Comparison of ENCODE assay signal across 25 cellular contexts in genomic region chr3:128499724-128500275, GRCh38. TPM values are rescaled to one million over a fixed set of nuclear protein-coding genes. Genes with fewer than 3 reads are reported as not detected.
DNase-seq lines count a peak whose midpoint lies in the region; ATAC-seq and TF ChIP-seq lines count a peak whose summit lies in the region.
"Had no signal": no experiment of that assay in that cellular context is flagged by ENCODE, and none has a peak within 500 bp of the region (broad histone marks: within the 10 kb centered on the region; RNA-seq: fewer than 3 reads in every experiment).

No MANE protein-coding gene starts in this region.

- no peak for TF ChIP-seq POLR2A in gastrocnemius medialis (IDR thresholded peaks at IDR 0.05)

- H3K36me3 Mint-ChIP-seq in progenitor cell of endocrine pancreas (ENCODE audit: insufficient read depth) = no peaks in the 10 kb centered on the region
- H3K36me3 Mint-ChIP-seq: activated CD4-positive, alpha-beta memory T cell treated with anti-CD3 and anti-CD28 coated beads for 36 hours; brain; T-cell had no signal

- DNase-seq in activated CD8-positive, alpha-beta memory T cell treated with anti-CD3 and anti-CD28 coated beads, Interleukin-2, amount 50 U/mL, for 48 hours = peak; percentile 33
- DNase-seq in activated CD8-positive, alpha-beta memory T cell treated with anti-CD3 and anti-CD28 coated beads, Interleukin-2, amount 50 U/mL, for 4 hours = no peak
- DNase-seq in RKO (ENCODE audit: low spot score) = peak; percentile 20
- peak; percentile 21 for DNase-seq in ecto neural progenitor cell (ENCODE audit: low spot score)
- DNase-seq in progenitor cell of endocrine pancreas (ENCODE audit: low spot score, unreplicated experiment) = no peak
- no peak for DNase-seq in stimulated activated naive CD8-positive, alpha-beta T cell treated with anti-CD3 and anti-CD28 coated beads, Interleukin-15, Interleukin-2, amounts not matched to agents 100 U/mL and 50 U/mL, for 24 hours
- no peak for DNase-seq in COR-L47 (lab: John Stamatoyannopoulos, UW)
- DNase-seq in gastrocnemius medialis = no peak
- DNase-seq: activated CD4-positive, alpha-beta memory T cell treated with anti-CD3 and anti-CD28 coated beads for 36 hours; activated effector memory CD4-positive, alpha-beta T cell treated with anti-CD3 and anti-CD28 coated beads, Interleukin-2, amount 50 U/mL, for 16 hours; activated naive CD8-positive, alpha-beta T cell treated with anti-CD3 and anti-CD28 coated beads, Interleukin-2, amount 50 U/mL, for 24 hours; DMS53; kidney; NCI-H1105 treated with DMSO at 0.1 percent for 48 hours; nucleus accumbens; SJCRH30; small intestine; T-cell had no signal

- H3K27me3 ChIP-seq in gastrocnemius medialis = peaks cover 48 to 51% (median 51%) of the 10 kb centered on the region in 3 donors

- ATAC-seq in stimulated activated naive CD8-positive, alpha-beta T cell treated with anti-CD3 and anti-CD28 coated beads, Interleukin-15, Interleukin-2, amounts not matched to agents 100 U/mL and 50 U/mL, for 24 hours = no peak
- no peak for ATAC-seq in gastrocnemius medialis
- ATAC-seq: activated CD4-positive, CD25-positive, alpha-beta regulatory T cell treated with anti-CD3 and anti-CD28 coated beads, Interleukin-2, amount 50 U/mL, for 24 hours; activated naive CD8-positive, alpha-beta T cell treated with anti-CD3 and anti-CD28 coated beads, Interleukin-2, amount 50 U/mL, for 24 hours; T-cell had no signal

- TF ChIP-seq CTCF in progenitor cell of endocrine pancreas (IDR thresholded peaks at IDR 0.05; ENCODE audit: unreplicated experiment) (no peak), gastrocnemius medialis (IDR thresholded peaks at IDR 0.05 in 4 of 5, conservative IDR thresholded peaks at IDR 0.05 in 1 of 5) (no peak)

- H3K4me3 ChIP-seq in gastrocnemius medialis = no peak overlapping the region
- H3K4me3 ChIP-seq: esophagus muscularis mucosa, SJCRH30 had no signal

- peaks cover 4 to 10% of the 10 kb centered on the region in 2 donors for H3K4me1 ChIP-seq in gastrocnemius medialis
- H3K4me1 ChIP-seq: SJCRH30 had no signal

- no peaks in the 10 kb centered on the region for H3K36me3 ChIP-seq in gastrocnemius medialis
- H3K36me3 ChIP-seq: SJCRH30 had no signal

- no peak overlapping the region for H3K27ac ChIP-seq in gastrocnemius medialis
- H3K27ac ChIP-seq: esophagus muscularis mucosa, SJCRH30 had no signal

- H3K9me3 ChIP-seq in gastrocnemius medialis = no peaks in the 10 kb centered on the region
- H3K9me3 ChIP-seq: esophagus muscularis mucosa, SJCRH30 had no signal

- in situ Hi-C loops in gastrocnemius medialis (cut with MboI; ENCODE audit: low sequenced_read_pairs in 4 of 4) = loop anchor here (10.0 to 25.0 kb wide), 3 partner anchors 325 to 412 kb away; no protein-coding TSS in a partner anchor

- H3K4me3 Mint-ChIP-seq in progenitor cell of endocrine pancreas (ENCODE audit: low read depth) = peak overlapping the region; percentile 42
- H3K4me3 Mint-ChIP-seq: activated CD4-positive, alpha-beta memory T cell treated with anti-CD3 and anti-CD28 coated beads for 36 hours; activated naive CD8-positive, alpha-beta T cell treated with anti-CD3 and anti-CD28 coated beads, Interleukin-2, amount 50 U/mL, for 24 hours; T-cell had no signal

- no peaks in the 10 kb centered on the region for H3K9me3 Mint-ChIP-seq in progenitor cell of endocrine pancreas (ENCODE audit: low read depth)
- H3K9me3 Mint-ChIP-seq: activated CD4-positive, alpha-beta memory T cell treated with anti-CD3 and anti-CD28 coated beads for 36 hours; activated naive CD8-positive, alpha-beta T cell treated with anti-CD3 and anti-CD28 coated beads, Interleukin-2, amount 50 U/mL, for 24 hours; T-cell had no signal

- H3K27me3 Mint-ChIP-seq in progenitor cell of endocrine pancreas = peaks cover 74% of the 10 kb centered on the region

- intact Hi-C loops in gastrocnemius medialis (cut with DNase I; ENCODE audit: low total_unique reads) = loop anchor here (2.0 to 5.0 kb wide), 3 partner anchors 192 to 425 kb away; no protein-coding TSS in a partner anchor

- peaks cover 7% of the 10 kb centered on the region for H3K4me1 Mint-ChIP-seq in progenitor cell of endocrine pancreas (ENCODE audit: low read depth)

- H3K27ac Mint-ChIP-seq in progenitor cell of endocrine pancreas = no peak overlapping the region
- H3K27ac Mint-ChIP-seq: activated CD4-positive, alpha-beta memory T cell treated with anti-CD3 and anti-CD28 coated beads for 36 hours; activated naive CD8-positive, alpha-beta T cell treated with anti-CD3 and anti-CD28 coated beads, Interleukin-2, amount 50 U/mL, for 24 hours; brain; T-cell had no signal

RNA-seq across cellular contexts. Expression of gene GATA2, which starts 6.8 kb away (rescaled TPM):
- 1.7 and 1.9 TPM in 2 replicates for total RNA-seq in progenitor cell of endocrine pancreas
- total RNA-seq in gastrocnemius medialis = 10 to 100 TPM in 3 of 4 donors, 1 to 10 TPM in 1; 9.0 to 14.4 (median 12.7) TPM
- total RNA-seq: activated CD4-positive, alpha-beta memory T cell treated with anti-CD3 and anti-CD28 coated beads for 36 hours had no signal

RNA-seq across cellular contexts. Expression of gene DNAJB8, which starts 33.1 kb away (rescaled TPM):
- total RNA-seq in progenitor cell of endocrine pancreas (not detected in 2 replicates), gastrocnemius medialis (not detected)
- total RNA-seq: A172; activated CD4-positive, alpha-beta memory T cell treated with anti-CD3 and anti-CD28 coated beads for 36 hours; esophagus muscularis mucosa; kidney; lung microvascular endothelial cell; NCI-H460; SJCRH30; T-cell; urinary bladder had no signal

Comparison
In these comparisons a context has a peak if more than half of its experiments do, and no peak if none do; other contexts are left out.
1. DNase-seq: peak in activated CD8-positive, alpha-beta memory T cell treated with anti-CD3 and anti-CD28 coated beads, Interleukin-2, amount 50 U/mL, for 48 hours (single experiment), RKO (single experiment) and ecto neural progenitor cell (single experiment); none in activated CD8-positive, alpha-beta memory T cell treated with anti-CD3 and anti-CD28 coated beads, Interleukin-2, amount 50 U/mL, for 4 hours (single experiment), progenitor cell of endocrine pancreas (single experiment), stimulated activated naive CD8-positive, alpha-beta T cell treated with anti-CD3 and anti-CD28 coated beads, Interleukin-15, Interleukin-2, amounts not matched to agents 100 U/mL and 50 U/mL, for 24 hours (single experiment), COR-L47 (single experiment) and gastrocnemius medialis (0 of 2).